In the genomic region with DNA sequence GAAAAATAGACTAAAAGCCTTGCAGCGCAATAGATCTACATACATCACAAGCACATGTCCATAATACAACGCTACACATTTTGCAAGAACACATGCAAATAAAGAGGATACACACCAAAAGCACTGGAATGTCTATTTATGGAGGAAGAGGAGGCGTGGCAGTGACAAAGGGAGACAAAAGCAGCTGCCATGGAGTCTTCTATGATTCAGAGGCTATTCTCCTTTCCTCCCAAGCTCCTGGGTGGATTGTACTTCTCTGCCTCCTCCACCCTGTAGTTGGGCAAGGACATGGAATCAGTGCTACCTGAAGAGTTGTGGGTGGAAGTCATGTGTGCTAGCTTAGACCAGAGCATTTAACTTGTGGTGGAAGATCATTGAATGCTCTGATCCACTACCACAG, we compare ENCODE assay signal across 1 cellular context.
TF ChIP-seq lines count a peak whose summit lies in the region.

No MANE protein-coding gene starts in this region.

TF ChIP-seq in K562, 482 proteins besides CTCF, POLR2A, EP300 and RAD21:
- no peak for TF ChIP-seq MYBL2 (IDR thresholded peaks at IDR 0.05; ENCODE audit: low read depth)
- TF ChIP-seq MYBL2 (CRISPR knock-in tag; IDR thresholded peaks at IDR 0.05; ENCODE audit: borderline replicate concordance): no peak
- no peak for TF ChIP-seq KDM4B (IDR thresholded peaks at IDR 0.05; ENCODE audit: borderline replicate concordance in 2 of 2, low read depth in 1 of 2)
- TF ChIP-seq HNRNPLL (IDR thresholded peaks at IDR 0.05; ENCODE audit: low read depth, low read length, poor library complexity, severe bottlenecking): no peak
- TF ChIP-seq, protein P1, sequence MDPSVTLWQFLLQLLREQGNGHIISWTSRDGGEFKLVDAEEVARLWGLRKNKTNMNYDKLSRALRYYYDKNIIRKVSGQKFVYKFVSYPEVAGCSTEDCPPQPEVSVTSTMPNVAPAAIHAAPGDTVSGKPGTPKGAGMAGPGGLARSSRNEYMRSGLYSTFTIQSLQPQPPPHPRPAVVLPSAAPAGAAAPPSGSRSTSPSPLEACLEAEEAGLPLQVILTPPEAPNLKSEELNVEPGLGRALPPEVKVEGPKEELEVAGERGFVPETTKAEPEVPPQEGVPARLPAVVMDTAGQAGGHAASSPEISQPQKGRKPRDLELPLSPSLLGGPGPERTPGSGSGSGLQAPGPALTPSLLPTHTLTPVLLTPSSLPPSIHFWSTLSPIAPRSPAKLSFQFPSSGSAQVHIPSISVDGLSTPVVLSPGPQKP (CRISPR knock-in tag; IDR thresholded peaks at IDR 0.05): no peak
- TF ChIP-seq CHD1 (IDR thresholded peaks at IDR 0.05; ENCODE audit: low read length): no peak
- TF ChIP-seq GATA2 (CRISPR knock-in tag; IDR thresholded peaks at IDR 0.05): no peak
- TF ChIP-seq HLTF (IDR thresholded peaks at IDR 0.05): no peak
- no peak for TF ChIP-seq ESRRA (IDR thresholded peaks at IDR 0.05; ENCODE audit: borderline replicate concordance, low read depth)
- no peak for TF ChIP-seq RBM34 (IDR thresholded peaks at IDR 0.05; ENCODE audit: borderline replicate concordance, insufficient read depth, low read length)
- TF ChIP-seq, protein P2, sequence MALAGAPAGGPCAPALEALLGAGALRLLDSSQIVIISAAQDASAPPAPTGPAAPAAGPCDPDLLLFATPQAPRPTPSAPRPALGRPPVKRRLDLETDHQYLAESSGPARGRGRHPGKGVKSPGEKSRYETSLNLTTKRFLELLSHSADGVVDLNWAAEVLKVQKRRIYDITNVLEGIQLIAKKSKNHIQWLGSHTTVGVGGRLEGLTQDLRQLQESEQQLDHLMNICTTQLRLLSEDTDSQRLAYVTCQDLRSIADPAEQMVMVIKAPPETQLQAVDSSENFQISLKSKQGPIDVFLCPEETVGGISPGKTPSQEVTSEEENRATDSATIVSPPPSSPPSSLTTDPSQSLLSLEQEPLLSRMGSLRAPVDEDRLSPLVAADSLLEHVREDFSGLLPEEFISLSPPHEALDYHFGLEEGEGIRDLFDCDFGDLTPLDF (CRISPR knock-in tag; IDR thresholded peaks at IDR 0.05): no peak
- TF ChIP-seq, protein P3, sequence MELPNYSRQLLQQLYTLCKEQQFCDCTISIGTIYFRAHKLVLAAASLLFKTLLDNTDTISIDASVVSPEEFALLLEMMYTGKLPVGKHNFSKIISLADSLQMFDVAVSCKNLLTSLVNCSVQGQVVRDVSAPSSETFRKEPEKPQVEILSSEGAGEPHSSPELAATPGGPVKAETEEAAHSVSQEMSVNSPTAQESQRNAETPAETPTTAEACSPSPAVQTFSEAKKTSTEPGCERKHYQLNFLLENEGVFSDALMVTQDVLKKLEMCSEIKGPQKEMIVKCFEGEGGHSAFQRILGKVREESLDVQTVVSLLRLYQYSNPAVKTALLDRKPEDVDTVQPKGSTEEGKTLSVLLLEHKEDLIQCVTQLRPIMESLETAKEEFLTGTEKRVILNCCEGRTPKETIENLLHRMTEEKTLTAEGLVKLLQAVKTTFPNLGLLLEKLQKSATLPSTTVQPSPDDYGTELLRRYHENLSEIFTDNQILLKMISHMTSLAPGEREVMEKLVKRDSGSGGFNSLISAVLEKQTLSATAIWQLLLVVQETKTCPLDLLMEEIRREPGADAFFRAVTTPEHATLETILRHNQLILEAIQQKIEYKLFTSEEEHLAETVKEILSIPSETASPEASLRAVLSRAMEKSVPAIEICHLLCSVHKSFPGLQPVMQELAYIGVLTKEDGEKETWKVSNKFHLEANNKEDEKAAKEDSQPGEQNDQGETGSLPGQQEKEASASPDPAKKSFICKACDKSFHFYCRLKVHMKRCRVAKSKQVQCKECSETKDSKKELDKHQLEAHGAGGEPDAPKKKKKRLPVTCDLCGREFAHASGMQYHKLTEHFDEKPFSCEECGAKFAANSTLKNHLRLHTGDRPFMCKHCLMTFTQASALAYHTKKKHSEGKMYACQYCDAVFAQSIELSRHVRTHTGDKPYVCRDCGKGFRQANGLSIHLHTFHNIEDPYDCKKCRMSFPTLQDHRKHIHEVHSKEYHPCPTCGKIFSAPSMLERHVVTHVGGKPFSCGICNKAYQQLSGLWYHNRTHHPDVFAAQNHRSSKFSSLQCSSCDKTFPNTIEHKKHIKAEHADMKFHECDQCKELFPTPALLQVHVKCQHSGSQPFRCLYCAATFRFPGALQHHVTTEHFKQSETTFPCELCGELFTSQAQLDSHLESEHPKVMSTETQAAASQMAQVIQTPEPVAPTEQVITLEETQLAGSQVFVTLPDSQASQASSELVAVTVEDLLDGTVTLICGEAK (IDR thresholded peaks at IDR 0.05): no peak
- TF ChIP-seq, protein P3 (CRISPR knock-in tag; IDR thresholded peaks at IDR 0.05): no peak
- no peak for TF ChIP-seq ZNF431 (CRISPR knock-in tag; IDR thresholded peaks at IDR 0.05)
